Comparison of ENCODE assay signal across 9 cellular contexts in the genomic region with DNA sequence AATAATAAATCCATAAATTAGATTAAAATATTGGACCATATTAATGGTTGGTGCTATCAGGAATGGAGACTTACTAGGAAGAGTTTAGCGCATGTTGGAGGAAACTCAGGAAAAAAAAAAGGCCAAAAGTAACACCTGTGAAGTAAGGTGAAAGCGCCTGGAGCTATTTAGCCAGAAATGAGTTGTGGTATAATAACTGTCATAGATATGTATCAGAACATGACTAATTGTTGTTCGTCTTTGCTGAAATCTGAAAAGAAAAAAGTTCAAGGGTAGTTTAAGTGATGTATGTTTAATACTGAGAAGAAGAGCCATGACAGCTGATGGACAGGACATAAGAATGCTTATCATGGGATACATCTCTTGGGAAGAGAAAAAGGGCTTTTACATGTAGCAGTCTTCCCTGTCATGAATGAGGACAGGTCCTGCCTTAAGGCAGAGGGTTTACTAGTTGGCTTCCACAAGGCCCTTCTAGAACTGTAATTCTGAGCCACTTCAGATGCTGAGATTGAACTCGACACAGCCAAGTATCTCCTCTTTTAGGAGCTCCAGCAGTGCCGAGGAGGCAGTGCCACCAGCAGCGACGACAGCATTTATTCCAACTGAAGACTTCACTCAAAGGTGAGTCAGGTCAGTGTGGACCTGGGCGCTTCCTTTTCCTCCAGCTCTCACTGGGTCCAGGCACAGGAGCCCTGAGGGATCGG. TPM values are rescaled to one million over a fixed set of nuclear protein-coding genes. Genes with fewer than 3 reads are reported as not detected.
DNase-seq lines count a peak whose midpoint lies in the region; ATAC-seq and TF ChIP-seq lines count a peak whose summit lies in the region.
"Had no signal": no experiment of that assay in that cellular context is flagged by ENCODE, and none has a peak within 500 bp of the region (broad histone marks: within the 10 kb centered on the region; RNA-seq: fewer than 3 reads in every experiment).

No MANE protein-coding gene starts in this region.

- no peaks in the 10 kb centered on the region for H3K27me3 Mint-ChIP-seq in CD8-positive, alpha-beta T cell (ENCODE audit: low read depth)
- peaks cover 10% of the 10 kb centered on the region for H3K27me3 Mint-ChIP-seq in GM23338 (ENCODE audit: insufficient read depth, low read depth, poor library complexity)
- no peaks in the 10 kb centered on the region for H3K27me3 Mint-ChIP-seq in activated T-helper 17 cell treated with anti-CD3 and anti-CD28 coated beads, Interleukin-2, amount 50 U/mL, for 72 hours

- ATAC-seq in CD8-positive, alpha-beta T cell, result peak; percentile 6
- ATAC-seq in GM23338 (no peak), GM21619 (IDR thresholded peaks at IDR 0.05; ENCODE audit: unreplicated experiment) (no peak)
- ATAC-seq in activated T-helper 17 cell treated with anti-CD3 and anti-CD28 coated beads, Interleukin-2, amount 50 U/mL, for 72 hours (replicated peaks), result peak; percentile 39

- no peaks in the 10 kb centered on the region for H3K9me3 Mint-ChIP-seq in CD8-positive, alpha-beta T cell
- H3K9me3 Mint-ChIP-seq in GM23338, result no peaks in the 10 kb centered on the region
- no peaks in the 10 kb centered on the region for H3K9me3 Mint-ChIP-seq in activated T-helper 17 cell treated with anti-CD3 and anti-CD28 coated beads, Interleukin-2, amount 50 U/mL, for 72 hours

- no peak for TF ChIP-seq POLR2A in tibial nerve (IDR thresholded peaks at IDR 0.05)

- peak overlapping the region; percentile 90 for H3K4me3 ChIP-seq in CD8-positive, alpha-beta T cell (ENCODE audit: low read depth, low read length)
- H3K4me3 ChIP-seq in GM23338 (peak overlapping the region; percentile 89), iPS-20b (ENCODE audit: low read length) (peak overlapping the region; percentile 85), tibial nerve (peak overlapping the region; percentile 48 to 65 (median 58))

- no peak for TF ChIP-seq EP300 in tibial nerve (IDR thresholded peaks at IDR 0.05)

- H3K36me3 Mint-ChIP-seq in CD8-positive, alpha-beta T cell, result peaks cover 32% of the 10 kb centered on the region
- no peaks in the 10 kb centered on the region; the same call in 2 of the 3 replicates for H3K36me3 Mint-ChIP-seq in GM23338 (ENCODE audit: low read depth)
- H3K36me3 Mint-ChIP-seq in activated T-helper 17 cell treated with anti-CD3 and anti-CD28 coated beads, Interleukin-2, amount 50 U/mL, for 72 hours (ENCODE audit: low read depth), result peaks cover 39% of the 10 kb centered on the region

- intact Hi-C loops in CD8-positive, alpha-beta T cell (cut with DNase I, micrococcal nuclease), result loop anchor here (1.0 to 10.0 kb wide), 6 partner anchors 56 to 1528 kb away; partner anchors contain the start of gene WDR36 (in 2 of the 2)

- H2AFZ ChIP-seq in GM23338, result peak overlapping the region; percentile 98

- CTCF ChIA-PET in CD8-positive, alpha-beta T cell (lab: Charles Lee), result interaction anchor here (0.8 to 5.6 kb wide), 20 partner anchors 7 to 67 kb away, joined by 3 to 47 read pairs (median 4); no protein-coding TSS in a partner anchor

- POLR2A ChIA-PET in CD8-positive, alpha-beta T cell (lab: Charles Lee), result interaction anchor here (0.7 to 4.5 kb wide), 14 partner anchors 10 to 172 kb away, joined by 3 to 35 read pairs (median 4); no protein-coding TSS in a partner anchor

- H3K4me1 Mint-ChIP-seq in CD8-positive, alpha-beta T cell (ENCODE audit: low read depth), result peaks cover 26% of the 10 kb centered on the region
- peaks cover 42% of the 10 kb centered on the region for H3K4me1 Mint-ChIP-seq in GM23338
- peaks cover 36% of the 10 kb centered on the region for H3K4me1 Mint-ChIP-seq in activated T-helper 17 cell treated with anti-CD3 and anti-CD28 coated beads, Interleukin-2, amount 50 U/mL, for 72 hours

- no peaks in the 10 kb centered on the region for H4K20me1 ChIP-seq in GM23338 (replicated peaks; ENCODE audit: insufficient read depth)

- no peaks in the 10 kb centered on the region for H3K79me2 ChIP-seq in GM23338 (replicated peaks; ENCODE audit: insufficient read depth)

- WGBS in tibial nerve, 2 donors, result 41 to 47% methylated on average over 9 of the region's 9 CpGs

- no peaks in the 10 kb centered on the region for H3K36me3 ChIP-seq in CD8-positive, alpha-beta T cell (ENCODE audit: insufficient read depth, low read length)
- H3K36me3 ChIP-seq in GM23338 (ENCODE audit: insufficient read depth) (no peaks in the 10 kb centered on the region), iPS-20b (ENCODE audit: insufficient read depth, low read depth, low read length) (no peaks in the 10 kb centered on the region), tibial nerve (no peaks in the 10 kb centered on the region)
- H3K36me3 ChIP-seq: pancreas had no signal

- H3K27me3 ChIP-seq in CD8-positive, alpha-beta T cell (ENCODE audit: insufficient read depth, low read length), result no peaks in the 10 kb centered on the region
- H3K27me3 ChIP-seq in GM23338 (ENCODE audit: insufficient read depth), result peaks cover 31% of the 10 kb centered on the region
- H3K27me3 ChIP-seq in iPS-20b (ENCODE audit: insufficient read depth, low read length), result peaks cover 37% of the 10 kb centered on the region
- H3K27me3 ChIP-seq in tibial nerve, result peaks cover 0 to 10% of the 10 kb centered on the region in 2 donors

- H3K9me3 ChIP-seq in CD8-positive, alpha-beta T cell (ENCODE audit: low read length), result no peaks in the 10 kb centered on the region
- H3K9me3 ChIP-seq in iPS-20b (ENCODE audit: insufficient read depth, low read depth, low read length) (no peaks in the 10 kb centered on the region), tibial nerve (no peaks in the 10 kb centered on the region)
- H3K9me3 ChIP-seq: pancreas had no signal

- no peaks in the 10 kb centered on the region for H3K9me2 ChIP-seq in GM23338 (ENCODE audit: insufficient read depth)

- H3F3A ChIP-seq in GM23338 (replicated peaks; ENCODE audit: low read depth), result no peaks in the 10 kb centered on the region

- peak overlapping the region; percentile 96 for H3K4me3 Mint-ChIP-seq in CD8-positive, alpha-beta T cell
- peak overlapping the region; percentile 76 for H3K4me3 Mint-ChIP-seq in GM23338
- H3K4me3 Mint-ChIP-seq in activated T-helper 17 cell treated with anti-CD3 and anti-CD28 coated beads, Interleukin-2, amount 50 U/mL, for 72 hours, result peak overlapping the region; percentile 100

- no peak for TF ChIP-seq CTCF in CD8-positive, alpha-beta T cell (IDR thresholded peaks at IDR 0.05)
- TF ChIP-seq CTCF in GM23338 (conservative IDR thresholded peaks at IDR 0.05; ENCODE audit: low read depth in 2 of 2), result no peak
- no peak for TF ChIP-seq CTCF in tibial nerve (IDR thresholded peaks at IDR 0.05)
- TF ChIP-seq CTCF in GM10266 (IDR thresholded peaks at IDR 0.05; ENCODE audit: control insufficient read depth, insufficient read depth, low read depth, missing control alignments), result no peak

- peak overlapping the region; percentile 77; the same call in 1 of the 2 replicates for H3K9ac ChIP-seq in iPS-20b (ENCODE audit: low read depth, low read length)

- H3K27ac ChIP-seq in CD8-positive, alpha-beta T cell (ENCODE audit: low read depth, low read length), result peak overlapping the region; percentile 47
- H3K27ac ChIP-seq in GM23338 (ENCODE audit: low read depth) (no peak overlapping the region), iPS-20b (ENCODE audit: low read length) (no peak overlapping the region), tibial nerve (peak overlapping the region in 2 of 4 donors; percentile 5 to 34)
- H3K27ac ChIP-seq: pancreas had no signal

- peak overlapping the region; percentile 92 for H3K27ac Mint-ChIP-seq in CD8-positive, alpha-beta T cell
- H3K27ac Mint-ChIP-seq in GM23338, result no peak overlapping the region
- H3K27ac Mint-ChIP-seq in activated T-helper 17 cell treated with anti-CD3 and anti-CD28 coated beads, Interleukin-2, amount 50 U/mL, for 72 hours, result peak overlapping the region; percentile 87

- peak overlapping the region; percentile 81 for H3K4me2 ChIP-seq in GM23338

- H3K4me1 ChIP-seq in CD8-positive, alpha-beta T cell (ENCODE audit: insufficient read depth, low read length), result peaks cover 17% of the 10 kb centered on the region
- peaks cover 24% of the 10 kb centered on the region for H3K4me1 ChIP-seq in GM23338 (ENCODE audit: insufficient read depth)
- 0 out of 2 replicates have a peak, but pooled peaks cover 18% of the 10 kb centered on the region for H3K4me1 ChIP-seq in iPS-20b (ENCODE audit: insufficient read depth, low read length)
- H3K4me1 ChIP-seq in tibial nerve, result peaks cover 0 to 17% (median 6%) of the 10 kb centered on the region in 4 donors

- peak in 2 of 7 experiments; percentile 27 to 31 for DNase-seq in CD8-positive, alpha-beta T cell
- DNase-seq in GM23338 (ENCODE audit: low spot score), result no peak
- no peak for DNase-seq in tibial nerve (ENCODE audit: low spot score in 2 of 2)
- no peak for DNase-seq in cerebellar nuclear complex (lab: John Stamatoyannopoulos, UW)
- DNase-seq in GM10266 (ENCODE audit: extremely low spot score), result no peak

TF ChIP-seq in GM23338, 12 proteins besides CTCF, POLR2A, EP300 and RAD21 (continues in another document):
- TF ChIP-seq POLR2AphosphoS5 (IDR thresholded peaks at IDR 0.05; ENCODE audit: low read depth) (no peak), ETS1 (IDR thresholded peaks at IDR 0.05) (no peak), ZNF331 (CRISPR knock-in tag; IDR thresholded peaks at IDR 0.05; ENCODE audit: low read depth) (no peak), STAT1 (IDR thresholded peaks at IDR 0.05; ENCODE audit: unreplicated experiment) (no peak), EZH2 (IDR thresholded peaks at IDR 0.05; ENCODE audit: low read depth, unreplicated experiment) (no peak), JUNB (IDR thresholded peaks at IDR 0.05; ENCODE audit: unreplicated experiment) (no peak), NANOG (IDR thresholded peaks at IDR 0.05; ENCODE audit: borderline replicate concordance) (no peak)

RNA-seq across cellular contexts. Expression of gene CAMK4, which starts 0.9 kb away (rescaled TPM):
- 100 to 1,000 TPM; 165 to 168 TPM for total RNA-seq in CD8-positive, alpha-beta T cell
- total RNA-seq in GM23338 (2014; rRNA removed; shearing (Covaris generic)), result 5.0 and 7.3 TPM in 2 replicates
- polyA plus RNA-seq in GM23338 (2016; fragmentation: Nextera tagmentation; extraction: Ambion mirVana), result 3.4 and 4.2 TPM in 2 replicates
- total RNA-seq in activated T-helper 17 cell treated with anti-CD3 and anti-CD28 coated beads, Interleukin-2, amount 50 U/mL, for 72 hours, result 10 to 100 TPM; 36.0 to 37.0 TPM
- 1 to 10 TPM in 3 of 4 donors, under 1 TPM in 1; 0.66 to 5.5 (median 2.8) TPM for total RNA-seq in tibial nerve

Comparison
In these comparisons a context has a peak if more than half of its experiments do, and no peak if none do; other contexts are left out.
1. ATAC-seq: peak in CD8-positive, alpha-beta T cell (single experiment) and activated T-helper 17 cell treated with anti-CD3 and anti-CD28 coated beads, Interleukin-2, amount 50 U/mL, for 72 hours (single experiment); none in GM23338 (single experiment) and GM21619 (single experiment).
2. RNA of gene CAMK4, which starts 0.9 kb away (total RNA-seq): 165 to 168 TPM in CD8-positive, alpha-beta T cell; 36.0 to 37.0 TPM in activated T-helper 17 cell treated with anti-CD3 and anti-CD28 coated beads, Interleukin-2, amount 50 U/mL, for 72 hours, 5.0 to 7.3 TPM in GM23338 and 0.66 to 5.5 TPM in tibial nerve; every median in the first group is over 4 times any median in the second.
3. Peak in every context shown above with its lines, with median percentiles within 50 percentile points of each other: H3K4me3 ChIP-seq and H3K4me3 Mint-ChIP-seq.